ENCODE assay signal across 1 cellular context in the genomic region with DNA sequence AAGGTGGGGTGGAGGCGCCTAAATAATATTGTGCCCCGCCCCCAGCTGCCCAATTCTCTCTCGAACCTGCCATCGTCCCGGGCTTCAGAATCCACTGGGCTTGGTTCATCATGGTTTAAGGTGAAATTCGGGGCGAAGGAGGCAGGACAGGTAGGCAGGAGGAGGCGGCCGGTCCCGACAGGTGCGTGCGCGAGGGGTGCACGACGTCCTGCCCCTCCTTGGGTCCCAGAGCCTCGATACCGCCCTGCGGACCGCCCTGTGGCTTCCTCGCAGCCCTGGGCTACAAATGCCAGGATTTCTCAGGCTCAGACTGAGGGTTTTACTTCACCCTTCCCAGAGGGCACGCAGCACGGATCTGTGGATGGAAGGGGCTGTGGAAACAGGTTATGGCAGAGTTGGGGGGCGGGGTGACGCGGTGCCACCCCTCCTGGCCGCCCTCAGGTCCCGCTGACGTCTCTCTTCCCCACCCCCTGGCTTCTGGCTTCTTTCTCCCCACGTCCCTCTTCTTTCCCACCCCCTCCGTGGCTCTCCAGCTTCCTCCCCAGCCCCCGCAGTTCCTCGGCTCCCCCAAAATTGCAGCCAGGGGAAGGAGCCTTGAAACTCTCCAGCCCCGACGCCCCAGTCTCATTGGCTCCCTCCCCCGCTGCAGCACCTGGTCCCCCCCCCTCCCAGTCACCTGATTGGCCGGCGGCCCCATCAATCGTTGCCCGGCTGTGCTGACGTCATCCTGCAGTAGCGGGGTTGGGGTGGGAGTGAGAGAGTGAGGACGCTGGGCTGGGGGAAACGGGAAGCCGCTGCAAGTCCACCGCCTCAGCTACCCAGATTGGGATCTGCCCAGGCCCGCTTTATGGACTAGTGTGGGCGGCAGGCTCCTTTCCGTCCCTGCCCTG.
TF ChIP-seq lines count a peak whose summit lies in the region.

Gene CLSTN3 (plus strand): TSS at position 725 of the 890 bp plus-strand sequence. CDS start 278 bp downstream, outside the sequence.

TF ChIP-seq in H1, 55 proteins besides CTCF, POLR2A, EP300 and RAD21:
- peak; percentile 65 for TF ChIP-seq KDM4A (IDR thresholded peaks at IDR 0.05; ENCODE audit: low read depth, low read length, severe bottlenecking)
- peak; percentile 58; the same call in 1 of the 2 replicates for TF ChIP-seq SP2 (IDR thresholded peaks at IDR 0.05; ENCODE audit: low read length)
- TF ChIP-seq, protein P1, sequence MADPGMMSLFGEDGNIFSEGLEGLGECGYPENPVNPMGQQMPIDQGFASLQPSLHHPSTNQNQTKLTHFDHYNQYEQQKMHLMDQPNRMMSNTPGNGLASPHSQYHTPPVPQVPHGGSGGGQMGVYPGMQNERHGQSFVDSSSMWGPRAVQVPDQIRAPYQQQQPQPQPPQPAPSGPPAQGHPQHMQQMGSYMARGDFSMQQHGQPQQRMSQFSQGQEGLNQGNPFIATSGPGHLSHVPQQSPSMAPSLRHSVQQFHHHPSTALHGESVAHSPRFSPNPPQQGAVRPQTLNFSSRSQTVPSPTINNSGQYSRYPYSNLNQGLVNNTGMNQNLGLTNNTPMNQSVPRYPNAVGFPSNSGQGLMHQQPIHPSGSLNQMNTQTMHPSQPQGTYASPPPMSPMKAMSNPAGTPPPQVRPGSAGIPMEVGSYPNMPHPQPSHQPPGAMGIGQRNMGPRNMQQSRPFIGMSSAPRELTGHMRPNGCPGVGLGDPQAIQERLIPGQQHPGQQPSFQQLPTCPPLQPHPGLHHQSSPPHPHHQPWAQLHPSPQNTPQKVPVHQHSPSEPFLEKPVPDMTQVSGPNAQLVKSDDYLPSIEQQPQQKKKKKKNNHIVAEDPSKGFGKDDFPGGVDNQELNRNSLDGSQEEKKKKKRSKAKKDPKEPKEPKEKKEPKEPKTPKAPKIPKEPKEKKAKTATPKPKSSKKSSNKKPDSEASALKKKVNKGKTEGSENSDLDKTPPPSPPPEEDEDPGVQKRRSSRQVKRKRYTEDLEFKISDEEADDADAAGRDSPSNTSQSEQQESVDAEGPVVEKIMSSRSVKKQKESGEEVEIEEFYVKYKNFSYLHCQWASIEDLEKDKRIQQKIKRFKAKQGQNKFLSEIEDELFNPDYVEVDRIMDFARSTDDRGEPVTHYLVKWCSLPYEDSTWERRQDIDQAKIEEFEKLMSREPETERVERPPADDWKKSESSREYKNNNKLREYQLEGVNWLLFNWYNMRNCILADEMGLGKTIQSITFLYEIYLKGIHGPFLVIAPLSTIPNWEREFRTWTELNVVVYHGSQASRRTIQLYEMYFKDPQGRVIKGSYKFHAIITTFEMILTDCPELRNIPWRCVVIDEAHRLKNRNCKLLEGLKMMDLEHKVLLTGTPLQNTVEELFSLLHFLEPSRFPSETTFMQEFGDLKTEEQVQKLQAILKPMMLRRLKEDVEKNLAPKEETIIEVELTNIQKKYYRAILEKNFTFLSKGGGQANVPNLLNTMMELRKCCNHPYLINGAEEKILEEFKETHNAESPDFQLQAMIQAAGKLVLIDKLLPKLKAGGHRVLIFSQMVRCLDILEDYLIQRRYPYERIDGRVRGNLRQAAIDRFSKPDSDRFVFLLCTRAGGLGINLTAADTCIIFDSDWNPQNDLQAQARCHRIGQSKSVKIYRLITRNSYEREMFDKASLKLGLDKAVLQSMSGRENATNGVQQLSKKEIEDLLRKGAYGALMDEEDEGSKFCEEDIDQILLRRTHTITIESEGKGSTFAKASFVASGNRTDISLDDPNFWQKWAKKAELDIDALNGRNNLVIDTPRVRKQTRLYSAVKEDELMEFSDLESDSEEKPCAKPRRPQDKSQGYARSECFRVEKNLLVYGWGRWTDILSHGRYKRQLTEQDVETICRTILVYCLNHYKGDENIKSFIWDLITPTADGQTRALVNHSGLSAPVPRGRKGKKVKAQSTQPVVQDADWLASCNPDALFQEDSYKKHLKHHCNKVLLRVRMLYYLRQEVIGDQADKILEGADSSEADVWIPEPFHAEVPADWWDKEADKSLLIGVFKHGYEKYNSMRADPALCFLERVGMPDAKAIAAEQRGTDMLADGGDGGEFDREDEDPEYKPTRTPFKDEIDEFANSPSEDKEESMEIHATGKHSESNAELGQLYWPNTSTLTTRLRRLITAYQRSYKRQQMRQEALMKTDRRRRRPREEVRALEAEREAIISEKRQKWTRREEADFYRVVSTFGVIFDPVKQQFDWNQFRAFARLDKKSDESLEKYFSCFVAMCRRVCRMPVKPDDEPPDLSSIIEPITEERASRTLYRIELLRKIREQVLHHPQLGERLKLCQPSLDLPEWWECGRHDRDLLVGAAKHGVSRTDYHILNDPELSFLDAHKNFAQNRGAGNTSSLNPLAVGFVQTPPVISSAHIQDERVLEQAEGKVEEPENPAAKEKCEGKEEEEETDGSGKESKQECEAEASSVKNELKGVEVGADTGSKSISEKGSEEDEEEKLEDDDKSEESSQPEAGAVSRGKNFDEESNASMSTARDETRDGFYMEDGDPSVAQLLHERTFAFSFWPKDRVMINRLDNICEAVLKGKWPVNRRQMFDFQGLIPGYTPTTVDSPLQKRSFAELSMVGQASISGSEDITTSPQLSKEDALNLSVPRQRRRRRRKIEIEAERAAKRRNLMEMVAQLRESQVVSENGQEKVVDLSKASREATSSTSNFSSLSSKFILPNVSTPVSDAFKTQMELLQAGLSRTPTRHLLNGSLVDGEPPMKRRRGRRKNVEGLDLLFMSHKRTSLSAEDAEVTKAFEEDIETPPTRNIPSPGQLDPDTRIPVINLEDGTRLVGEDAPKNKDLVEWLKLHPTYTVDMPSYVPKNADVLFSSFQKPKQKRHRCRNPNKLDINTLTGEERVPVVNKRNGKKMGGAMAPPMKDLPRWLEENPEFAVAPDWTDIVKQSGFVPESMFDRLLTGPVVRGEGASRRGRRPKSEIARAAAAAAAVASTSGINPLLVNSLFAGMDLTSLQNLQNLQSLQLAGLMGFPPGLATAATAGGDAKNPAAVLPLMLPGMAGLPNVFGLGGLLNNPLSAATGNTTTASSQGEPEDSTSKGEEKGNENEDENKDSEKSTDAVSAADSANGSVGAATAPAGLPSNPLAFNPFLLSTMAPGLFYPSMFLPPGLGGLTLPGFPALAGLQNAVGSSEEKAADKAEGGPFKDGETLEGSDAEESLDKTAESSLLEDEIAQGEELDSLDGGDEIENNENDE (IDR thresholded peaks at IDR 0.05; ENCODE audit: insufficient replicate concordance, low read length): no peak
- TF ChIP-seq PHF8 (conservative IDR thresholded peaks at IDR 0.05; ENCODE audit: low read depth, low read length): 0 out of 2 replicates have a peak, but pooled peaks have one; percentile 2
- no peak for TF ChIP-seq ATF2 (IDR thresholded peaks at IDR 0.05; ENCODE audit: low read length)
- TF ChIP-seq TAF1 (IDR thresholded peaks at IDR 0.05; ENCODE audit: low read depth, low read length): peak; percentile 38; the same call in 1 of the 2 replicates
- TF ChIP-seq SAP30 (IDR thresholded peaks at IDR 0.05; ENCODE audit: insufficient read depth, insufficient replicate concordance, low read length): no peak
- no peak for TF ChIP-seq RFX5 (IDR thresholded peaks at IDR 0.05; ENCODE audit: borderline replicate concordance, low read depth, low read length)
- TF ChIP-seq SIN3A (conservative IDR thresholded peaks at IDR 0.05 in 1 of 2, IDR thresholded peaks at IDR 0.05 in 1 of 2; ENCODE audit: low read depth in 1 of 2, low read length in 2 of 2): 0 out of 4 replicates have a peak, but pooled peaks of 1 of the 2 experiments have one; percentile 45
- no peak for TF ChIP-seq CHD1 (IDR thresholded peaks at IDR 0.05; ENCODE audit: low read depth, low read length)
- peak; percentile 44 for TF ChIP-seq ASH2L (IDR thresholded peaks at IDR 0.05; ENCODE audit: low read length)
- no peak for TF ChIP-seq NRF1 (IDR thresholded peaks at IDR 0.05; ENCODE audit: low read depth, low read length)
- no peak for TF ChIP-seq CBX5 (IDR thresholded peaks at IDR 0.05; ENCODE audit: low read depth, low read length)
- TF ChIP-seq TBP (IDR thresholded peaks at IDR 0.05; ENCODE audit: low read depth, low read length): peak; percentile 56; the same call in 1 of the 2 replicates
- TF ChIP-seq ZNF274 (IDR thresholded peaks at IDR 0.05; ENCODE audit: borderline replicate concordance, extremely low read depth, low read length): no peak
- no peak for TF ChIP-seq NANOG (IDR thresholded peaks at IDR 0.05; ENCODE audit: insufficient read depth, low read depth, low read length, poor library complexity, severe bottlenecking)
- no peak for TF ChIP-seq EGR1 (IDR thresholded peaks at IDR 0.05; ENCODE audit: borderline replicate concordance, low read depth, low read length)
- TF ChIP-seq RBBP5 (IDR thresholded peaks at IDR 0.05; ENCODE audit: borderline replicate concordance, low read depth, low read length): no peak; the same call in 1 of the 2 replicates
- no peak for TF ChIP-seq CTBP2 (IDR thresholded peaks at IDR 0.05; ENCODE audit: borderline replicate concordance, insufficient read depth, insufficient read length, low read length)
- TF ChIP-seq SIX5 (IDR thresholded peaks at IDR 0.05; ENCODE audit: low read depth, low read length): no peak
- TF ChIP-seq RXRA (IDR thresholded peaks at IDR 0.05; ENCODE audit: insufficient read depth, low read depth, low read length): no peak
- no peak for TF ChIP-seq POU5F1 (IDR thresholded peaks at IDR 0.05; ENCODE audit: low read depth, low read length)
- no peak for TF ChIP-seq TEAD4 (IDR thresholded peaks at IDR 0.05; ENCODE audit: low read depth, low read length)
- TF ChIP-seq HDAC2 (IDR thresholded peaks at IDR 0.05; ENCODE audit: borderline replicate concordance in 1 of 2, low read depth in 2 of 2, low read length in 2 of 2): no peak
- no peak for TF ChIP-seq KDM5A (IDR thresholded peaks at IDR 0.05; ENCODE audit: low read length)
- TF ChIP-seq EZH2 (IDR thresholded peaks at IDR 0.05; ENCODE audit: low read depth, low read length, severe bottlenecking): no peak
- peak; percentile 78 for TF ChIP-seq CHD2 (IDR thresholded peaks at IDR 0.05; ENCODE audit: low read length)
- no peak for TF ChIP-seq MAFK (IDR thresholded peaks at IDR 0.05; ENCODE audit: low read depth, low read length)
- no peak for TF ChIP-seq SRF (IDR thresholded peaks at IDR 0.05; ENCODE audit: low read depth, low read length)
- peak; percentile 66; the same call in 1 of the 2 replicates for TF ChIP-seq SP1 (IDR thresholded peaks at IDR 0.05; ENCODE audit: low read depth, low read length)
- TF ChIP-seq POLR2AphosphoS5 (IDR thresholded peaks at IDR 0.05; ENCODE audit: low read depth, low read length): no peak; the same call in 1 of the 2 replicates
- TF ChIP-seq, protein P2, sequence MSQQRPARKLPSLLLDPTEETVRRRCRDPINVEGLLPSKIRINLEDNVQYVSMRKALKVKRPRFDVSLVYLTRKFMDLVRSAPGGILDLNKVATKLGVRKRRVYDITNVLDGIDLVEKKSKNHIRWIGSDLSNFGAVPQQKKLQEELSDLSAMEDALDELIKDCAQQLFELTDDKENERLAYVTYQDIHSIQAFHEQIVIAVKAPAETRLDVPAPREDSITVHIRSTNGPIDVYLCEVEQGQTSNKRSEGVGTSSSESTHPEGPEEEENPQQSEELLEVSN (IDR thresholded peaks at IDR 0.05): peak; percentile 83
- peak; percentile 61; the same call in 1 of the 2 replicates for TF ChIP-seq JUND (IDR thresholded peaks at IDR 0.05; ENCODE audit: low read length)
- TF ChIP-seq FOSL1 (IDR thresholded peaks at IDR 0.05; ENCODE audit: insufficient read depth, low read depth, low read length): no peak
- no peak for TF ChIP-seq CBX8 (IDR thresholded peaks at IDR 0.05; ENCODE audit: borderline replicate concordance, low read depth, low read length)
- TF ChIP-seq, protein P3, sequence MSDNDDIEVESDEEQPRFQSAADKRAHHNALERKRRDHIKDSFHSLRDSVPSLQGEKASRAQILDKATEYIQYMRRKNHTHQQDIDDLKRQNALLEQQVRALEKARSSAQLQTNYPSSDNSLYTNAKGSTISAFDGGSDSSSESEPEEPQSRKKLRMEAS (IDR thresholded peaks at IDR 0.05): peak; percentile 89
- TF ChIP-seq TCF12 (IDR thresholded peaks at IDR 0.05; ENCODE audit: low read depth, low read length): no peak
- no peak for TF ChIP-seq ATF3 (IDR thresholded peaks at IDR 0.05; ENCODE audit: insufficient read depth, low read depth, low read length)
- no peak for TF ChIP-seq BRCA1 (IDR thresholded peaks at IDR 0.05; ENCODE audit: low read depth, low read length)
- no peak for TF ChIP-seq SIRT6 (IDR thresholded peaks at IDR 0.05; ENCODE audit: low read length)
- TF ChIP-seq GTF2F1 (IDR thresholded peaks at IDR 0.05; ENCODE audit: borderline replicate concordance, low read depth, low read length): no peak
- TF ChIP-seq CREB1 (IDR thresholded peaks at IDR 0.05): peak; percentile 90
- TF ChIP-seq JUN (IDR thresholded peaks at IDR 0.05; ENCODE audit: low read depth, low read length): no peak
